8 cellular contexts compared by ENCODE assay signal in genomic region chr14:64337901-64338615, GRCh38.
A peak's percentile ranks its signal among the peaks of the same experiment; 100 is the strongest.
DNase-seq lines count a peak whose midpoint lies in the region; ATAC-seq lines count a peak whose summit lies in the region.

No MANE protein-coding gene starts in this region.

- DNase-seq in ELF-1 (ENCODE audit: low read depth, low spot score) (peak; percentile 83), NCI-H524 treated with DMSO at 0.1 percent for 48 hours (lab: John Stamatoyannopoulos, UW) (peak; percentile 90), glomerular visceral epithelial cell (ENCODE audit: extremely low spot score) (peak; percentile 72), nucleus accumbens (lab: John Stamatoyannopoulos, UW) (peak in 46 of 56 donors; percentile 9 to 87 (median 49)), activated gamma-delta T cell treated with Interleukin-2 at 50 U/mL for 16 hours (no peak)
- DNase-seq in activated T-helper 9 cell treated with anti-CD3 and anti-CD28 coated beads, Interleukin-2, amount 50 U/mL, for 16 hours (ENCODE audit: low read depth): peak; percentile 1

- ATAC-seq in GM19468 (IDR thresholded peaks at IDR 0.05; ENCODE audit: extremely low read depth, unreplicated experiment): peak; percentile 12
- ATAC-seq in HG03565 (IDR thresholded peaks at IDR 0.05; ENCODE audit: unreplicated experiment): peak; percentile 39
